In genomic region chr7:45151967-45152366, GRCh38 we compare ENCODE assay signal across 28 cellular contexts. TPM values are rescaled to one million over a fixed set of nuclear protein-coding genes. Genes with fewer than 3 reads are reported as not detected.
"Had no signal": no experiment of that assay in that cellular context is flagged by ENCODE, and none has a peak within 500 bp of the region (broad histone marks: within the 10 kb centered on the region; RNA-seq: fewer than 3 reads in every experiment).

No MANE protein-coding gene starts in this region.

- H3K9me3 ChIP-seq: heart right ventricle, lower lobe of right lung, ovary, right lobe of liver, stomach, thyroid gland had no signal

- H3K36me3 Mint-ChIP-seq: naive thymus-derived CD8-positive, alpha-beta T cell; stimulated activated effector memory CD8-positive, alpha-beta T cell treated with anti-CD3 and anti-CD28 coated beads, Interleukin-12 subunit alpha, Interleukin-12 subunit beta, amount 100 ng/mL, for 72 hours had no signal

- H3K36me3 ChIP-seq: heart right ventricle, lower lobe of right lung, ovary, right lobe of liver, stomach, thyroid gland had no signal

- H3K9me3 Mint-ChIP-seq: naive thymus-derived CD8-positive, alpha-beta T cell; nephron progenitor cell; stimulated activated effector memory CD8-positive, alpha-beta T cell treated with anti-CD3 and anti-CD28 coated beads, Interleukin-12 subunit alpha, Interleukin-12 subunit beta, amount 100 ng/mL, for 72 hours had no signal

- ATAC-seq: esophagus mucosa; heart right ventricle; left ventricle myocardium superior; lower lobe of right lung; naive thymus-derived CD8-positive, alpha-beta T cell; right lobe of liver; stimulated activated effector memory CD8-positive, alpha-beta T cell treated with anti-CD3 and anti-CD28 coated beads, Interleukin-12 subunit alpha, Interleukin-12 subunit beta, amount 100 ng/mL, for 72 hours had no signal

- H3K27me3 ChIP-seq: ovary, right lobe of liver, thyroid gland had no signal

- H3K4me3 ChIP-seq: dorsolateral prefrontal cortex, heart right ventricle, lower lobe of right lung, ovary, right lobe of liver, smooth muscle cell, stomach, thyroid gland had no signal

- H3K4me1 ChIP-seq: lower lobe of right lung, right lobe of liver had no signal

- H3K4me3 Mint-ChIP-seq: naive thymus-derived CD8-positive, alpha-beta T cell; nephron progenitor cell; stimulated activated effector memory CD8-positive, alpha-beta T cell treated with anti-CD3 and anti-CD28 coated beads, Interleukin-12 subunit alpha, Interleukin-12 subunit beta, amount 100 ng/mL, for 72 hours had no signal

- H3K4me2 ChIP-seq: smooth muscle cell had no signal

- H3K27ac ChIP-seq: dorsolateral prefrontal cortex, epithelial cell of prostate, heart right ventricle, lower lobe of right lung, ovary, right lobe of liver, stomach, thyroid gland had no signal

- H3K27ac Mint-ChIP-seq: nephron progenitor cell; stimulated activated effector memory CD8-positive, alpha-beta T cell treated with anti-CD3 and anti-CD28 coated beads, Interleukin-12 subunit alpha, Interleukin-12 subunit beta, amount 100 ng/mL, for 72 hours had no signal

- DNase-seq: cerebellar nuclear complex; effector CD4-positive, alpha-beta T cell; foreskin melanocyte; glutamatergic neuron; heart right ventricle; hippocampal formation; left colon; left ventricle myocardium superior; lower lobe of right lung; naive thymus-derived CD8-positive, alpha-beta T cell; nephron progenitor cell; occipital lobe; ovary; right lobe of liver; stimulated activated CD4-positive, alpha-beta T cell treated with anti-CD3 and anti-CD28 coated beads, Interleukin-12 subunit alpha, Interleukin-12 subunit beta, amount 100 ng/mL, for 4 hours; stimulated activated CD4-positive, alpha-beta T cell treated with anti-CD3 and anti-CD28 coated beads, Interleukin-1b, Interleukin-23, amount 100 ng/mL, for 48 hours; stimulated activated CD4-positive, alpha-beta T cell treated with anti-CD3 and anti-CD28 coated beads, Interleukin-4, amount 100 ng/mL, for 1 hour; stimulated activated naive CD4-positive, alpha-beta T cell treated with Interleukin-2 at 50 U/mL for 16 hours; stomach; thyroid gland; trophoblast cell had no signal

RNA-seq across cellular contexts. Expression of gene RAMP3, which starts 5.6 kb away (rescaled TPM):
- total RNA-seq: kidney epithelial cell; myocyte; naive thymus-derived CD8-positive, alpha-beta T cell; smooth muscle cell had no signal
